In the genomic region with DNA sequence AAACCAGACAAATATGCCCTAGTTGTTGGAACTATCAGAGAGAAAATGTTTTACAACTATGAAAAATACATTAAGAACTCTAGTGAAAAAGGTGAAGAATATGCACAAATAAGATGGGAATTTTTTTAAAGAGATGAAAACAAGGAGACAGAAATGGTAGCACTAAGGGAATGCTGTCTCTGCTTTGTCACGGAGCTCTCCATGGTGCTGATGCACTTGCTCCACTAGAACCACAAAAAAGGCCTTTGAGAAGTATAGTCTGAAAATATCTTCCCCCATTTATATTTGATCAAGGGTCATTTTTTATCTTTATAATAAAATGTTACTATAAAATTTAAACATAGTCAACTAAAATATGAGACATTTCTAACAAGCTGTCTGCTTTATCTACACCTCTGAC, we compare ENCODE assay signal across 1 cellular context.
TF ChIP-seq lines count a peak whose summit lies in the region.

No MANE protein-coding gene starts in this region.

TF ChIP-seq in H1, 55 proteins besides CTCF, POLR2A, EP300 and RAD21:
- TF ChIP-seq SUZ12 (IDR thresholded peaks at IDR 0.05; ENCODE audit: low read length) (no peak), MAFK (IDR thresholded peaks at IDR 0.05; ENCODE audit: low read depth, low read length) (no peak), SP1 (IDR thresholded peaks at IDR 0.05; ENCODE audit: low read depth, low read length) (no peak), TEAD4 (IDR thresholded peaks at IDR 0.05; ENCODE audit: low read depth, low read length) (peak; percentile 63), HDAC6 (IDR thresholded peaks at IDR 0.05; ENCODE audit: low read depth, low read length) (no peak), EZH2 (IDR thresholded peaks at IDR 0.05; ENCODE audit: low read depth, low read length, severe bottlenecking) (no peak), KDM1A (IDR thresholded peaks at IDR 0.05; ENCODE audit: borderline replicate concordance, low read length) (no peak), TAF7 (optimal IDR thresholded peaks at IDR 0.05; ENCODE audit: borderline replicate concordance, low read depth, low read length) (no peak), CREB1 (IDR thresholded peaks at IDR 0.05) (0 out of 2 replicates have a peak, but pooled peaks have one; percentile 42), KDM4A (IDR thresholded peaks at IDR 0.05; ENCODE audit: low read depth, low read length, severe bottlenecking) (no peak), ZNF274 (IDR thresholded peaks at IDR 0.05; ENCODE audit: borderline replicate concordance, extremely low read depth, low read length) (no peak), FOSL1 (IDR thresholded peaks at IDR 0.05; ENCODE audit: insufficient read depth, low read depth, low read length) (no peak), SIN3A (conservative IDR thresholded peaks at IDR 0.05 in 1 of 2, IDR thresholded peaks at IDR 0.05 in 1 of 2; ENCODE audit: low read depth in 1 of 2, low read length in 2 of 2) (0 out of 4 replicates have a peak, but pooled peaks of 1 of the 2 experiments have one; percentile 32), CHD1 (IDR thresholded peaks at IDR 0.05; ENCODE audit: low read depth, low read length) (no peak)
- TF ChIP-seq, protein P1, sequence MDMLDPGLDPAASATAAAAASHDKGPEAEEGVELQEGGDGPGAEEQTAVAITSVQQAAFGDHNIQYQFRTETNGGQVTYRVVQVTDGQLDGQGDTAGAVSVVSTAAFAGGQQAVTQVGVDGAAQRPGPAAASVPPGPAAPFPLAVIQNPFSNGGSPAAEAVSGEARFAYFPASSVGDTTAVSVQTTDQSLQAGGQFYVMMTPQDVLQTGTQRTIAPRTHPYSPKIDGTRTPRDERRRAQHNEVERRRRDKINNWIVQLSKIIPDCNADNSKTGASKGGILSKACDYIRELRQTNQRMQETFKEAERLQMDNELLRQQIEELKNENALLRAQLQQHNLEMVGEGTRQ (IDR thresholded peaks at IDR 0.05; ENCODE audit: low read length) = no peak
